ENCODE assay signal across 9 cellular contexts in genomic region chr2:26602575-26602974, GRCh38. TPM values are rescaled to one million over a fixed set of nuclear protein-coding genes. Genes with fewer than 3 reads are reported as not detected.
"Had no signal": no experiment of that assay in that cellular context is flagged by ENCODE, and none has a peak within 500 bp of the region (broad histone marks: within the 10 kb centered on the region; RNA-seq: fewer than 3 reads in every experiment).

No MANE protein-coding gene starts in this region.

- H3K27ac Mint-ChIP-seq: H9, IgD-negative memory B cell had no signal

- FAIRE-seq: H54, HTR-8/SVneo had no signal

- DNase-seq: GM23248, GOT3, H9, HCEC 1CT, KBM-7 had no signal

- H3K36me3 Mint-ChIP-seq: IgD-negative memory B cell had no signal

- H3K4me3 Mint-ChIP-seq: H9 had no signal

- H3K9ac ChIP-seq: GM23248 had no signal

- H3K9me3 Mint-ChIP-seq: H9, IgD-negative memory B cell had no signal

- H3K27ac ChIP-seq: GM23248 had no signal

- H2AFZ ChIP-seq: GM23248 had no signal

- H3K4me3 ChIP-seq: GM23248 had no signal

RNA-seq across cellular contexts. Expression of gene CIB4, which starts 38.6 kb away (rescaled TPM):
- total RNA-seq: GM23248, H9, HT-29 had no signal
- polyA plus RNA-seq: GM23248, IgD-negative memory B cell had no signal
